Comparison of ENCODE assay signal across 11 cellular contexts in the genomic region with DNA sequence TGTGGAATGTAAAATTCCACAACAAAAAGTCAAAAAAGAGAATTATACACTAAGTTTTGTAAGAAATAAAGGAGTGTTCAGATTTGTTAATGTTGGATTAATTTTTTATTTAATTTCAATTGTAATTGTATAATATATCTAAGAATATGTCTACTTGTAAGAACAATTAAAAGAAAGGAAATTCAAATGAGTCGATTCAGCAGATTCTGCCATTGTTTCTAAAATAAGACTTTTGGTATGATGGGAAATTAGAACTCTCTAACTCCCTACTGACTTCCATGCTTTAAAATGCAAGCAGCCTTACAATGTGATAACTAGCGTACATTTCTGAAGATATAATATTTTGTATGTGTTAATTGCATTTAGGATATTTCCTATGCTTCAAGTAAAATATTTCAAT.
"Had no signal": no experiment of that assay in that cellular context is flagged by ENCODE, and none has a peak within 500 bp of the region (broad histone marks: within the 10 kb centered on the region; RNA-seq: fewer than 3 reads in every experiment).

No MANE protein-coding gene starts in this region.

- H3K27ac ChIP-seq: GM23248 had no signal

- DNase-seq: GM23248, GOT3, H7, H9, HCEC 1CT, HFFc6 had no signal

- H2AFZ ChIP-seq: GM23248, GM23338 had no signal

- H3K4me3 ChIP-seq: GM23248, GM23338, HAP-1 had no signal

- H3K36me3 ChIP-seq: HAP-1 had no signal

- H3K9ac ChIP-seq: GM23248 had no signal

- FAIRE-seq: H1, H54 had no signal

- H3K9me3 ChIP-seq: HAP-1 had no signal

- ATAC-seq: GM23338, HCT116 had no signal

- H3K4me2 ChIP-seq: GM23338 had no signal
